9 cellular contexts compared by ENCODE assay signal in genomic region chr18:45688834-45689233, GRCh38. TPM values are rescaled to one million over a fixed set of nuclear protein-coding genes. Genes with fewer than 3 reads are reported as not detected.
A peak's percentile ranks its signal among the peaks of the same experiment; 100 is the strongest.
DNase-seq lines count a peak whose midpoint lies in the region; ATAC-seq and TF ChIP-seq lines count a peak whose summit lies in the region.
"Had no signal": no experiment of that assay in that cellular context is flagged by ENCODE, and none has a peak within 500 bp of the region (broad histone marks: within the 10 kb centered on the region; RNA-seq: fewer than 3 reads in every experiment).

No MANE protein-coding gene starts in this region.

- peak overlapping the region in 9 of 10 donors; percentile 86 to 99 (median 92) for H3K4me3 Mint-ChIP-seq in naive thymus-derived CD4-positive, alpha-beta T cell

- CTCF ChIA-PET in AG04450 (lab: Charles Lee), result interaction anchor here (0.6 to 9.6 kb wide), 6 partner anchors 22 to 221 kb away, joined by 3 to 110 read pairs (median 12); no protein-coding TSS in a partner anchor
- CTCF ChIA-PET in naive thymus-derived CD4-positive, alpha-beta T cell (lab: Charles Lee), result interaction anchor here (1.2 to 7.7 kb wide), 7 partner anchors 19 to 384 kb away, joined by 3 to 102 read pairs (median 11); partner anchors contain the start of gene PSTPIP2

- H3K27me3 ChIP-seq in AG04450 (ENCODE audit: control insufficient read depth, insufficient read depth, low read length) (no peaks in the 10 kb centered on the region), KMS-11 (ENCODE audit: insufficient read depth, low read depth) (no peaks in the 10 kb centered on the region)
- H3K27me3 ChIP-seq in naive thymus-derived CD4-positive, alpha-beta T cell (ENCODE audit: control insufficient read depth in 2 of 2, insufficient read depth in 2 of 2, low read length in 2 of 2), result no peaks in the 10 kb centered on the region

- H3K27ac ChIP-seq in AG04450 (ENCODE audit: low read depth, low read length) (no peak overlapping the region), KMS-11 (peak overlapping the region; percentile 79; the same call in 1 of the 2 replicates)
- no peak overlapping the region for H3K27ac ChIP-seq in naive thymus-derived CD4-positive, alpha-beta T cell (ENCODE audit: low read depth, low read length)

- peak overlapping the region in 6 of 9 donors; percentile 0 to 94 (median 44) for H3K27ac Mint-ChIP-seq in naive thymus-derived CD4-positive, alpha-beta T cell

- TF ChIP-seq CTCF in AG04450 (IDR thresholded peaks at IDR 0.05; ENCODE audit: low read depth, low read length) (peak; percentile 10; the same call in 1 of the 2 replicates), KMS-11 (conservative IDR thresholded peaks at IDR 0.05; ENCODE audit: low read depth, low read length) (no peak)

- H3K4me1 ChIP-seq in KMS-11 (ENCODE audit: low read depth, poor library complexity, severe bottlenecking), result peaks cover 40% of the 10 kb centered on the region
- H3K4me1 ChIP-seq in naive thymus-derived CD4-positive, alpha-beta T cell (ENCODE audit: control insufficient read depth in 2 of 2, insufficient read depth in 2 of 2, low read length in 2 of 2), result peaks cover 58 to 61% of the 10 kb centered on the region in 2 donors

- H2AFZ ChIP-seq in KMS-11 (ENCODE audit: low read depth), result no peak overlapping the region; the same call in 1 of the 2 replicates

- no peaks in the 10 kb centered on the region for H4K20me1 ChIP-seq in KMS-11 (ENCODE audit: insufficient read depth)

- H3K9ac ChIP-seq in KMS-11, result no peak overlapping the region

- no peak for DNase-seq in AG04450 (ENCODE audit: low read depth, low spot score)
- DNase-seq in activated T-cell treated with anti-CD3 and anti-CD28 coated beads for 1 hour (ENCODE audit: low read depth), result peak; percentile 52
- DNase-seq in naive thymus-derived CD4-positive, alpha-beta T cell, result peak in 7 of 9 donors; percentile 38 to 59 (median 56)
- no peak for DNase-seq in NCI-H1092 (lab: John Stamatoyannopoulos, UW)
- no peak for DNase-seq in NCI-H187 treated with DMSO at 0.1 percent for 48 hours (lab: John Stamatoyannopoulos, UW)
- no peak for DNase-seq in cerebellar cortex (ENCODE audit: low spot score)
- DNase-seq: AML-193 had no signal

- H3K36me3 Mint-ChIP-seq in naive thymus-derived CD4-positive, alpha-beta T cell, result peaks cover 0 to 7% (median 1%) of the 10 kb centered on the region in 5 donors

- H3K27me3 Mint-ChIP-seq in naive thymus-derived CD4-positive, alpha-beta T cell, result peaks cover 0 to 62% (median 2%) of the 10 kb centered on the region in 5 donors

- H3K4me3 ChIP-seq in AG04450 (ENCODE audit: low read depth, low read length), result no peak overlapping the region
- no peak overlapping the region for H3K4me3 ChIP-seq in KMS-11 (IDR thresholded peaks at IDR 0.05; ENCODE audit: insufficient read depth, low read depth, low read length)
- H3K4me3 ChIP-seq in naive thymus-derived CD4-positive, alpha-beta T cell (ENCODE audit: low read length), result peak overlapping the region; percentile 14

- H3K4me2 ChIP-seq in KMS-11, result peak overlapping the region; percentile 91; the same call in 1 of the 2 replicates

- POLR2A ChIA-PET in AG04450 (lab: Yijun Ruan, JAX), result no interaction called here
- POLR2A ChIA-PET in naive thymus-derived CD4-positive, alpha-beta T cell (lab: Charles Lee), result interaction anchor here (0.5 to 8.7 kb wide), 7 partner anchors 22 to 557 kb away, joined by 3 to 120 read pairs (median 3); no protein-coding TSS in a partner anchor

- H3K4me1 Mint-ChIP-seq in naive thymus-derived CD4-positive, alpha-beta T cell, result peaks cover 45 to 72% (median 65%) of the 10 kb centered on the region in 7 donors

- peaks cover 0 to 8% (median 2%) of the 10 kb centered on the region in 11 donors for H3K9me3 Mint-ChIP-seq in naive thymus-derived CD4-positive, alpha-beta T cell

- intact Hi-C loops in naive thymus-derived CD4-positive, alpha-beta T cell (cut with micrococcal nuclease), result loop anchor here (5.0 to 10.0 kb wide), 4 partner anchors 566 to 1486 kb away; partner anchors contain the start of gene IER3IP1 (in 1 of the 2)

- H3K36me3 ChIP-seq in KMS-11 (ENCODE audit: insufficient read depth), result no peaks in the 10 kb centered on the region
- no peaks in the 10 kb centered on the region for H3K36me3 ChIP-seq in naive thymus-derived CD4-positive, alpha-beta T cell (ENCODE audit: control insufficient read depth in 2 of 3, insufficient read depth in 3 of 3, low read length in 3 of 3)

- peaks cover under 1% of the 10 kb centered on the region; the same call in 1 of the 2 replicates for H3K9me3 ChIP-seq in AG04450 (ENCODE audit: control insufficient read depth, insufficient read depth, low read length)
- H3K9me3 ChIP-seq in naive thymus-derived CD4-positive, alpha-beta T cell (ENCODE audit: control insufficient read depth in 2 of 3, low read length in 3 of 3), result no peaks in the 10 kb centered on the region

- no peak for ATAC-seq in naive thymus-derived CD4-positive, alpha-beta T cell
- ATAC-seq in GM21360 (IDR thresholded peaks at IDR 0.05; ENCODE audit: unreplicated experiment), result no peak

- no peaks in the 10 kb centered on the region for H3K79me2 ChIP-seq in KMS-11 (ENCODE audit: insufficient read depth, low read depth)

RNA-seq across cellular contexts. Expression of gene SLC14A1, which starts 35.1 kb away (rescaled TPM):
- polyA plus RNA-seq in AG04450 (2011; rRNA removed), result 73.9 and 80.5 TPM in 2 replicates
- 87.7 and 104 TPM in 2 replicates for polyA minus RNA-seq in AG04450 (2011; rRNA and poly(A)+ RNA removed)
- total RNA-seq in naive thymus-derived CD4-positive, alpha-beta T cell, result 10 to 100 TPM in 1 of 5 experiments, 1 to 10 TPM in 3, under 1 TPM in 1; 0.97 to 12.9 (median 3.3) TPM
- polyA plus RNA-seq in naive thymus-derived CD4-positive, alpha-beta T cell, result 1 to 10 TPM; 1.4 to 2.2 TPM

Comparison
In these comparisons a context has a peak if more than half of its experiments do, and no peak if none do; other contexts are left out.
1. DNase-seq: peak in activated T-cell treated with anti-CD3 and anti-CD28 coated beads for 1 hour (single experiment) and naive thymus-derived CD4-positive, alpha-beta T cell (7 of 9); none in AG04450 (single experiment), NCI-H1092 (single experiment), NCI-H187 treated with DMSO at 0.1 percent for 48 hours (single experiment) and cerebellar cortex (single experiment).
2. RNA of gene SLC14A1, which starts 35.1 kb away (polyA plus RNA-seq): 73.9 to 80.5 TPM in AG04450; 1.4 to 2.2 TPM in naive thymus-derived CD4-positive, alpha-beta T cell; every median in the first group is over 10 times any median in the second.